8 cellular contexts compared by ENCODE assay signal in the genomic region with DNA sequence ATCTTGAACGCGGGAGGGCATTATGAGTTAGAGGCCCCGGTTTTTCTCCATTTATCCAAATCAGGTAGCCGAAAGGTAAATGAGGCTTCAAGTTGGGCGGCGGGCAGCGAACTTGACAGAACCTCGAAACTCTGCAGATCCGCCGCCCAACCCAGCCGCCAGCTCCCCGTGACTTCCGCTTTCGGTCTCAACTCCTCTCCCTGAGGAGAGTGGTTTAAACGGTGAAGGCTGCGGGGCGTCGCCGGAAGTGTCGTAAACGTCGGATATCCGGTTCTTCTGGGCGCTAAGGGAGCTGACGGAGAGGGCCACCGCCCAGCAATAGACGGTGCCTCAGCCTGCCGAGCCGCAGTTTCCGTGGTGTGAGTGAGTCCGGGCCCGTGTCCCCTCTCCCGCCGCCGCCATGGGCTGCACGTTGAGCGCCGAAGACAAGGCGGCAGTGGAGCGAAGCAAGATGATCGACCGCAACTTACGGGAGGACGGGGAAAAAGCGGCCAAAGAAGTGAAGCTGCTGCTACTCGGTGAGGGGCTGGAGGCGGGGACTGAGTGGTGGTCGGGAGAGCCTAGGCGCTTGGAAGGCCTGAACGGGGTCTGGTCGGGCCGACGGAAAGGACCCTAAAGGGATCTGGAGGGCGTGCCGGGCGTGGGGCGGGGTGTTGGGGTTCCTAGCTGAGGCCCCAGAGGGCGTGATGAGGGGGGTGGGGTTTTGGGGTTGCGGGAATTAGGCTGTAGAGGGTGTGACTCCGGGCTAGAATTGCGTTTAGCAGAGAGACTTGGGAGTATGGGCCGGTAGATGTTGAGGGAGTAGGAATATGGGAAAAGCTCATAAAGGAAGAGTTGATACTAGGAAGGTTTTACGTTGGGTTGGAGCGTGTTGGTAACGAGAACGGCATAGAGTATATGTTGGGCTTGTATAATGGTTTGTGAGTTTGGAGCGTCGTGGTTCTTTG. TPM values are rescaled to one million over a fixed set of nuclear protein-coding genes. Genes with fewer than 3 reads are reported as not detected.
DNase-seq lines count a peak whose midpoint lies in the region; ATAC-seq lines count a peak whose summit lies in the region.

GNAI3 (plus strand) TSS at position 295 of the 947 bp plus-strand sequence; CDS start at position 401, 106 bp downstream.

- peak within 1 kb of the TSS; percentile 90 for H3K4me3 Mint-ChIP-seq in activated T-helper 17 cell treated with anti-CD3 and anti-CD28 coated beads, Interleukin-2, amount 50 U/mL, for 72 hours
- H3K4me3 Mint-ChIP-seq in naive B cell: peak within 1 kb of the TSS; percentile 93 to 100 (median 98)
- peak within 1 kb of the TSS; percentile 97 for H3K4me3 Mint-ChIP-seq in stimulated activated effector memory CD8-positive, alpha-beta T cell treated with anti-CD3 and anti-CD28 coated beads, Interleukin-12 subunit alpha, Interleukin-12 subunit beta, amount 100 ng/mL, for 72 hours

- no peaks in the 10 kb centered on the region for H3K27me3 Mint-ChIP-seq in activated T-helper 17 cell treated with anti-CD3 and anti-CD28 coated beads, Interleukin-2, amount 50 U/mL, for 72 hours
- H3K27me3 Mint-ChIP-seq in naive B cell: no peaks in the 10 kb centered on the region

- H3K27ac Mint-ChIP-seq in activated T-helper 17 cell treated with anti-CD3 and anti-CD28 coated beads, Interleukin-2, amount 50 U/mL, for 72 hours: peak within 1 kb of the TSS; percentile 98
- H3K27ac Mint-ChIP-seq in naive B cell: peak within 1 kb of the TSS; percentile 97 to 100 (median 100)
- peak within 1 kb of the TSS; percentile 98 for H3K27ac Mint-ChIP-seq in stimulated activated effector memory CD8-positive, alpha-beta T cell treated with anti-CD3 and anti-CD28 coated beads, Interleukin-12 subunit alpha, Interleukin-12 subunit beta, amount 100 ng/mL, for 72 hours

- no peaks in the 10 kb centered on the region for H3K9me3 Mint-ChIP-seq in activated T-helper 17 cell treated with anti-CD3 and anti-CD28 coated beads, Interleukin-2, amount 50 U/mL, for 72 hours
- H3K9me3 Mint-ChIP-seq in naive B cell: no peaks in the 10 kb centered on the region
- H3K9me3 Mint-ChIP-seq in stimulated activated effector memory CD8-positive, alpha-beta T cell treated with anti-CD3 and anti-CD28 coated beads, Interleukin-12 subunit alpha, Interleukin-12 subunit beta, amount 100 ng/mL, for 72 hours: no peaks in the 10 kb centered on the region

- peak; percentile 98 for ATAC-seq in activated T-helper 17 cell treated with anti-CD3 and anti-CD28 coated beads, Interleukin-2, amount 50 U/mL, for 72 hours (replicated peaks)
- ATAC-seq in naive B cell (ENCODE audit: low read depth in 2 of 2): peak; percentile 92
- ATAC-seq in stimulated activated effector memory CD8-positive, alpha-beta T cell treated with anti-CD3 and anti-CD28 coated beads, Interleukin-12 subunit alpha, Interleukin-12 subunit beta, amount 100 ng/mL, for 72 hours: peak; percentile 99

- peaks cover 14% of the 10 kb centered on the region for H3K4me1 Mint-ChIP-seq in activated T-helper 17 cell treated with anti-CD3 and anti-CD28 coated beads, Interleukin-2, amount 50 U/mL, for 72 hours
- H3K4me1 Mint-ChIP-seq in naive B cell: peaks cover 32 to 61% (median 43%) of the 10 kb centered on the region in 3 donors
- peaks cover 50% of the 10 kb centered on the region for H3K4me1 Mint-ChIP-seq in stimulated activated effector memory CD8-positive, alpha-beta T cell treated with anti-CD3 and anti-CD28 coated beads, Interleukin-12 subunit alpha, Interleukin-12 subunit beta, amount 100 ng/mL, for 72 hours

- peak; percentile 96 for DNase-seq in EH (ENCODE audit: low read depth)
- DNase-seq in GOT3 (lab: John Stamatoyannopoulos, UW): peak; percentile 53
- peak; percentile 92 for DNase-seq in LHCN-M2 (ENCODE audit: low read depth)
- DNase-seq in RPMI7951 (ENCODE audit: low read depth): peak; percentile 96
- peak; percentile 95 for DNase-seq in fibroblast of gingiva (ENCODE audit: low read depth)
- DNase-seq in naive B cell: peak; percentile 96
- DNase-seq in stimulated activated effector memory CD8-positive, alpha-beta T cell treated with anti-CD3 and anti-CD28 coated beads, Interleukin-12 subunit alpha, Interleukin-12 subunit beta, amount 100 ng/mL, for 72 hours (ENCODE audit: low spot score in 2 of 2): peak; percentile 78 to 97

- H3K36me3 Mint-ChIP-seq in activated T-helper 17 cell treated with anti-CD3 and anti-CD28 coated beads, Interleukin-2, amount 50 U/mL, for 72 hours (ENCODE audit: low read depth): peaks cover 35% of the 10 kb centered on the region
- H3K36me3 Mint-ChIP-seq in naive B cell: peaks cover 0 to 7% of the 10 kb centered on the region in 2 donors
- H3K36me3 Mint-ChIP-seq in stimulated activated effector memory CD8-positive, alpha-beta T cell treated with anti-CD3 and anti-CD28 coated beads, Interleukin-12 subunit alpha, Interleukin-12 subunit beta, amount 100 ng/mL, for 72 hours: peaks cover 24% of the 10 kb centered on the region

RNA-seq across cellular contexts. Expression of gene GNAI3, which starts in this region (rescaled TPM):
- total RNA-seq in LHCN-M2 (2014; rRNA removed): 10.6 and 10.8 TPM in 2 replicates
- 4.7 TPM for polyA plus RNA-seq in LHCN-M2 (2012)
- 17.3 and 20.2 TPM in 2 replicates for total RNA-seq in RPMI7951 (2014; rRNA removed; shearing (Covaris generic))
- total RNA-seq in activated T-helper 17 cell treated with anti-CD3 and anti-CD28 coated beads, Interleukin-2, amount 50 U/mL, for 72 hours: 10 to 100 TPM in 1 of 2 donors, 1 to 10 TPM in 1; 10.0 to 11.6 TPM
- polyA plus RNA-seq in naive B cell (ENCODE audit: low read depth in 6 of 6): 10 to 100 TPM in 1 of 6 donors, 1 to 10 TPM in 5; 7.6 to 13.9 (median 8.9) TPM

Comparison
In these comparisons a context has a peak if more than half of its experiments do, and no peak if none do; other contexts are left out.
1. Peak in every context shown above with its lines: DNase-seq and ATAC-seq.